8 cellular contexts compared by ENCODE assay signal in genomic region chr19:50025794-50026549, GRCh38. TPM values are rescaled to one million over a fixed set of nuclear protein-coding genes. Genes with fewer than 3 reads are reported as not detected.
A peak's percentile ranks its signal among the peaks of the same experiment; 100 is the strongest.
DNase-seq lines count a peak whose midpoint lies in the region; ATAC-seq and TF ChIP-seq lines count a peak whose summit lies in the region.

Gene ZNF473 (plus strand): TSS chr19:50026005. CDS start chr19:50031083, 5,078 bp downstream.

- H3K36me3 ChIP-seq in HUES64 (ENCODE audit: insufficient read depth, low read length) (peaks cover 7% of the 10 kb centered on the region), stomach (peaks cover 2 to 19% (median 16%) of the 10 kb centered on the region in 4 donors)

- intact Hi-C loops in stomach (cut with DNase I; ENCODE audit: low total_unique reads) = no loop called here

- TF ChIP-seq EP300 in stomach (IDR thresholded peaks at IDR 0.05) = no peak

- peak; percentile 61 for ATAC-seq in GM21447 (IDR thresholded peaks at IDR 0.05; ENCODE audit: unreplicated experiment)

- peaks cover 33% of the 10 kb centered on the region for H3K4me1 Mint-ChIP-seq in neural crest cell

- H3K9me3 ChIP-seq in HUES64 (ENCODE audit: insufficient read depth, low read depth, low read length) (no peaks in the 10 kb centered on the region), stomach (no peaks in the 10 kb centered on the region)

- peaks cover 6% of the 10 kb centered on the region for H3K36me3 Mint-ChIP-seq in neural crest cell (ENCODE audit: low read depth)

- H3K27ac ChIP-seq in HUES64 (ENCODE audit: low read depth, low read length) (peak within 1 kb of the TSS; percentile 76), stomach (peak within 1 kb of the TSS; percentile 93 to 99 (median 96))

- peak; percentile 98 for DNase-seq in DMS153 (lab: John Stamatoyannopoulos, UW)
- peak; percentile 96 for DNase-seq in RPMI7951 (ENCODE audit: low read depth)
- DNase-seq in activated T-helper 1 cell treated with anti-CD3 and anti-CD28 coated beads, Interleukin-2, amount 50 U/mL, for 16 hours (ENCODE audit: low read depth in 1 of 2, low spot score in 1 of 2) = peak; percentile 84 to 85
- DNase-seq in fibroblast of mammary gland (ENCODE audit: low read depth) = peak; percentile 93
- DNase-seq in neural crest cell (ENCODE audit: low read depth, low spot score) = peak; percentile 84
- DNase-seq in stomach = peak; percentile 95

- H3K9me3 Mint-ChIP-seq in neural crest cell = peaks cover 2% of the 10 kb centered on the region

- H3K4me3 ChIP-seq in HUES64 (ENCODE audit: low read length) (peak within 1 kb of the TSS; percentile 75), fibroblast of mammary gland (ENCODE audit: control insufficient read depth, low read depth, low read length) (peak within 1 kb of the TSS; percentile 99), stomach (peak within 1 kb of the TSS; percentile 66 to 97 (median 96))

- H3K27ac Mint-ChIP-seq in neural crest cell (ENCODE audit: unreplicated experiment) = peak within 1 kb of the TSS; percentile 99

- 20% methylated on average over 44 of the region's 45 CpGs for WGBS in HUES64
- 9 to 13% (median 11%) methylated on average over 39 to 45 of the region's 45 CpGs for WGBS in stomach, 5 donors

- H3K9ac ChIP-seq in HUES64 (ENCODE audit: low read depth, low read length) = peak within 1 kb of the TSS; percentile 72

- peak within 1 kb of the TSS; percentile 98 for H3K4me3 Mint-ChIP-seq in neural crest cell

- H3K27me3 Mint-ChIP-seq in neural crest cell (ENCODE audit: low read depth) = no peaks in the 10 kb centered on the region

- no peak for TF ChIP-seq POLR2A in stomach (IDR thresholded peaks at IDR 0.05)

- no peak for TF ChIP-seq CTCF in fibroblast of mammary gland (conservative IDR thresholded peaks at IDR 0.05; ENCODE audit: control insufficient read depth, insufficient read depth, low read depth, low read length)
- TF ChIP-seq CTCF in neural crest cell (conservative IDR thresholded peaks at IDR 0.05) = no peak
- no peak for TF ChIP-seq CTCF in stomach (IDR thresholded peaks at IDR 0.05)

- peaks cover 3% of the 10 kb centered on the region; the same call in 1 of the 2 replicates for H3K4me1 ChIP-seq in HUES64 (ENCODE audit: insufficient read depth, low read length)
- H3K4me1 ChIP-seq in stomach = peaks cover 22 to 53% (median 35%) of the 10 kb centered on the region in 4 donors

- H3K27me3 ChIP-seq in HUES64 (ENCODE audit: insufficient read depth, low read length) (no peaks in the 10 kb centered on the region), stomach (no peaks in the 10 kb centered on the region)

RNA-seq across cellular contexts. Expression of gene ZNF473, which starts in this region (rescaled TPM):
- polyA plus RNA-seq in HUES64 (2013, experiment 1 of 2) = 7.7 TPM
- polyA plus RNA-seq in HUES64 (2013, experiment 2 of 2) = 7.1 TPM
- total RNA-seq in RPMI7951 (2014; rRNA removed; shearing (Covaris generic)) = 14.2 and 19.1 TPM in 2 replicates
- total RNA-seq in neural crest cell (23.3 and 24.5 TPM in 2 replicates), stomach (10 to 100 TPM in 3 of 5 donors, 1 to 10 TPM in 1, under 1 TPM in 1; 0.58 to 28.0 (median 12.1) TPM)
- 1 to 10 TPM; 1.7 to 2.6 (median 2.0) TPM for polyA plus RNA-seq in stomach

Comparison
In these comparisons a context has a peak if more than half of its experiments do, and no peak if none do; other contexts are left out.
1. Peak in every context shown above with its lines: DNase-seq, ATAC-seq, H3K4me3 ChIP-seq and H3K27ac ChIP-seq.